ENCODE assay signal across 12 cellular contexts in the genomic region with DNA sequence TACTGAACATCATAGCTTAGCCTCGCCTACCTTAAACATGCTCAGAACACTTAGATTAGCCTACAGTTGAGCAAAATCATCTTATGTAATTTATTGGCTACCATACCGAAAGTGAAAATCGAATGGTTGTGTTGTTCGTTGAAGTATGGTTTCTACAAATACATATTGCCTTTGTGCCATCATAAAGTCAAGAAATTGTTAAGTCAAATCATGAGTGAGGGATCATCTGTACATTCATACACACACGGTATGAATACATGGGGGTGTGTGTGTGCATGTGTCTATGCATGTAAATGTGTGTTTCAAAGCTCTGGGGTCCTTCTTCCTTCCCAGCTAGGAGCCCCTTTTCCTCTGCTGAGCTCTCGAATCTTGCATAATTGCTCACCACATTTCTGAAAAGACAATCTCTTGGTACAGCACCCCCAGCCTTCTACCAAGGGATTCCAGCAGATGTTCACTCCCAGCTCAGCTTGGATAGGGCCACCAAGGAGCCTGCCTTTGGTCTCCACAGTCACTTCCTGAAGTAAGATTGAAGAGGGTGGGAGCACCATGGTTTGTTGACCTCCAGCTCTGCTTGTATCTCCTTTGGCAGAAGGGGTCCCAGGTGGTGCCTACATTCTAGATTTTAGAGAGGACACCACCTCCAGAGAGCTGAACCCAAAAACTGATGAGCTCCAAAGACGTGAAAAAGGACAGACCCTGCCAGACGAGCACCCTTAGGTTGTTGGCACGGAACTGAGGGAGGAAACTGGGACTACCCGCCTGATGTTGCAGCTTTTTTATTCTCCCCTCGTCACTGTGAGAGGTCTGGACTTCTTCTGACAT. TPM values are rescaled to one million over a fixed set of nuclear protein-coding genes. Genes with fewer than 3 reads are reported as not detected.
A peak's percentile ranks its signal among the peaks of the same experiment; 100 is the strongest.
DNase-seq lines count a peak whose midpoint lies in the region; ATAC-seq and TF ChIP-seq lines count a peak whose summit lies in the region.
"Had no signal": no experiment of that assay in that cellular context is flagged by ENCODE, and none has a peak within 500 bp of the region (broad histone marks: within the 10 kb centered on the region; RNA-seq: fewer than 3 reads in every experiment).

No MANE protein-coding gene starts in this region.

- H4K91ac ChIP-seq in mesenchymal stem cell (ENCODE audit: low read length) = no peak overlapping the region

- H3K27me3 ChIP-seq in mesenchymal stem cell (ENCODE audit: control insufficient read depth in 1 of 2, insufficient read depth in 1 of 2, low read length in 2 of 2) = no peaks in the 10 kb centered on the region

- no peak overlapping the region for H3K23ac ChIP-seq in mesenchymal stem cell (ENCODE audit: low read length in 2 of 2)

- peak overlapping the region; percentile 73 for H2BK5ac ChIP-seq in mesenchymal stem cell (ENCODE audit: low read depth, low read length, poor library complexity, severe bottlenecking)

- no peak overlapping the region for H2AFZ ChIP-seq in mesenchymal stem cell (ENCODE audit: low read depth, low read length)

- peak overlapping the region; percentile 84 for H2AK5ac ChIP-seq in mesenchymal stem cell (ENCODE audit: low read length, severe bottlenecking)

- no peak overlapping the region for H3K4me3 Mint-ChIP-seq in activated T-cell treated with anti-CD3 and anti-CD28 coated beads, Interleukin-2, amount 50 U/mL, for 72 hours
- peak overlapping the region; percentile 50 for H3K4me3 Mint-ChIP-seq in MCF 10A (ENCODE audit: unreplicated experiment)
- H3K4me3 Mint-ChIP-seq: activated naive CD8-positive, alpha-beta T cell treated with anti-CD3 and anti-CD28 coated beads, Interleukin-2, amount 50 U/mL, for 24 hours had no signal

- peaks cover 14% of the 10 kb centered on the region for H3K79me1 ChIP-seq in mesenchymal stem cell (replicated peaks; ENCODE audit: low read length, poor library complexity, severe bottlenecking)

- 90% methylated on average over 10 of the region's 11 CpGs for WGBS in mesenchymal stem cell

- peak overlapping the region in 1 of 2 experiments; percentile 19 for H3K18ac ChIP-seq in mesenchymal stem cell (ENCODE audit: low read depth in 1 of 2, low read length in 2 of 2)

- POLR2A ChIA-PET in MCF 10A (lab: Yijun Ruan, JAX) = interaction anchor here (0.5 to 5.3 kb wide), 11 partner anchors 9 to 427 kb away, joined by 3 to 86 read pairs (median 5); a partner anchor contains a TSS
- POLR2A ChIA-PET in GM10248 (lab: Yijun Ruan, JAX) = interaction anchor here (0.7 to 1.5 kb wide), 2 partner anchors 31 to 33 kb away, joined by 3 to 9 read pairs; no protein-coding TSS in a partner anchor

- peak overlapping the region; percentile 26 for H3K4me2 ChIP-seq in mesenchymal stem cell (ENCODE audit: low read length, poor library complexity, severe bottlenecking)

- peaks cover 49% of the 10 kb centered on the region for H3K4me1 Mint-ChIP-seq in activated T-cell treated with anti-CD3 and anti-CD28 coated beads, Interleukin-2, amount 50 U/mL, for 72 hours (ENCODE audit: low read depth)
- peaks cover 26% of the 10 kb centered on the region for H3K4me1 Mint-ChIP-seq in MCF 10A (ENCODE audit: insufficient read depth, unreplicated experiment)

- DNase-seq in activated T-cell treated with anti-CD3 and anti-CD28 coated beads, Interleukin-2, amount 50 U/mL, for 72 hours = no peak
- DNase-seq in activated T-cell treated with anti-CD3 and anti-CD28 coated beads for 4 hours (no peak), MCF 10A (ENCODE audit: unreplicated experiment) (no peak), mesenchymal stem cell (no peak), sciatic nerve (ENCODE audit: low spot score) (no peak), GM10248 (ENCODE audit: extremely low spot score) (no peak), substantia nigra (lab: John Stamatoyannopoulos, UW) (no peak)
- DNase-seq: activated naive CD8-positive, alpha-beta T cell treated with anti-CD3 and anti-CD28 coated beads, Interleukin-2, amount 50 U/mL, for 24 hours; NCI-H1105 treated with DMSO at 0.1 percent for 48 hours; SHP77 treated with DMSO at 0.1 percent for 48 hours had no signal

- H3K9me3 ChIP-seq in mesenchymal stem cell (ENCODE audit: control insufficient read depth, low read length) = peaks cover 5% of the 10 kb centered on the region
- H3K9me3 ChIP-seq: thoracic aorta had no signal

- H2BK120ac ChIP-seq in mesenchymal stem cell (ENCODE audit: low read depth, low read length) = no peak overlapping the region

- H3K27me3 Mint-ChIP-seq in activated T-cell treated with anti-CD3 and anti-CD28 coated beads, Interleukin-2, amount 50 U/mL, for 72 hours (ENCODE audit: low read depth) = peaks cover 72% of the 10 kb centered on the region
- H3K27me3 Mint-ChIP-seq in MCF 10A (ENCODE audit: insufficient read depth, unreplicated experiment) = no peaks in the 10 kb centered on the region

- H3K4me3 ChIP-seq in mesenchymal stem cell (ENCODE audit: insufficient read depth in 1 of 2, low read depth in 1 of 2, low read length in 2 of 2) = no peak overlapping the region
- H3K4me3 ChIP-seq: thoracic aorta had no signal

- H2BK12ac ChIP-seq in mesenchymal stem cell (ENCODE audit: low read length in 2 of 2) = peak overlapping the region; percentile 21 to 28

- no peak overlapping the region for H3K4ac ChIP-seq in mesenchymal stem cell (ENCODE audit: low read depth in 1 of 2, low read length in 2 of 2)

- peaks cover 3 to 17% of the 10 kb centered on the region in 2 donors for H3K36me3 Mint-ChIP-seq in activated T-cell treated with anti-CD3 and anti-CD28 coated beads, Interleukin-2, amount 50 U/mL, for 72 hours (ENCODE audit: insufficient read depth in 2 of 2)
- peaks cover 22% of the 10 kb centered on the region for H3K36me3 Mint-ChIP-seq in MCF 10A (ENCODE audit: insufficient read depth, unreplicated experiment)

- peak; percentile 79 for ATAC-seq in activated T-cell treated with anti-CD3 and anti-CD28 coated beads, Interleukin-2, amount 50 U/mL, for 72 hours (replicated peaks in 1 of 2)
- no peak for ATAC-seq in sciatic nerve
- ATAC-seq in HG03457 (IDR thresholded peaks at IDR 0.05; ENCODE audit: unreplicated experiment) = no peak
- ATAC-seq: activated naive CD8-positive, alpha-beta T cell treated with anti-CD3 and anti-CD28 coated beads, Interleukin-2, amount 50 U/mL, for 24 hours had no signal

- no peak overlapping the region for H3K27ac Mint-ChIP-seq in activated T-cell treated with anti-CD3 and anti-CD28 coated beads, Interleukin-2, amount 50 U/mL, for 72 hours
- H3K27ac Mint-ChIP-seq in MCF 10A (ENCODE audit: low read depth, unreplicated experiment) = peak overlapping the region; percentile 90
- H3K27ac Mint-ChIP-seq: activated naive CD8-positive, alpha-beta T cell treated with anti-CD3 and anti-CD28 coated beads, Interleukin-2, amount 50 U/mL, for 24 hours had no signal

- no peak overlapping the region for H2BK15ac ChIP-seq in mesenchymal stem cell (ENCODE audit: low read depth, poor library complexity, severe bottlenecking)

- H3K9ac ChIP-seq in mesenchymal stem cell (ENCODE audit: low read length) = peak overlapping the region; percentile 32

- TF ChIP-seq CTCF in MCF 10A (IDR thresholded peaks at IDR 0.05; ENCODE audit: unreplicated experiment) (no peak), GM10248 (IDR thresholded peaks at IDR 0.05; ENCODE audit: control extremely low read depth, extremely low read depth, low read depth, missing control alignments) (no peak)

- H3K36me3 ChIP-seq in mesenchymal stem cell (ENCODE audit: control insufficient read depth in 1 of 2, insufficient read depth in 2 of 2, low read depth in 1 of 2, low read length in 2 of 2) = no peaks in the 10 kb centered on the region
- H3K36me3 ChIP-seq: thoracic aorta had no signal

- H3K14ac ChIP-seq in mesenchymal stem cell (ENCODE audit: low read length in 2 of 2) = peak overlapping the region in 1 of 2 experiments; percentile 42

- CTCF ChIA-PET in MCF 10A (lab: Yijun Ruan, JAX) (interaction anchor here (1.2 to 1.4 kb wide), 4 partner anchors 11 to 219 kb away, joined by 3 to 5 read pairs (median 4); no protein-coding TSS in a partner anchor), GM10248 (lab: Yijun Ruan, JAX) (interaction anchor here (0.6 to 2.0 kb wide), 8 partner anchors 13 to 165 kb away, joined by 3 to 11 read pairs (median 4); a partner anchor contains a TSS)

- peaks cover 21% of the 10 kb centered on the region for H3K4me1 ChIP-seq in mesenchymal stem cell (ENCODE audit: control insufficient read depth, insufficient read depth, low read depth, low read length)

- H3K9me3 Mint-ChIP-seq in activated T-cell treated with anti-CD3 and anti-CD28 coated beads, Interleukin-2, amount 50 U/mL, for 72 hours = peaks cover 3 to 6% of the 10 kb centered on the region in 2 donors
- peaks cover 5% of the 10 kb centered on the region for H3K9me3 Mint-ChIP-seq in MCF 10A (ENCODE audit: unreplicated experiment)

- no TSS peak for BruUV-seq in MCF 10A (replicated peaks; lab: Mats Ljungman, UMichigan)

- H3K27ac ChIP-seq in mesenchymal stem cell (ENCODE audit: low read length, poor library complexity, severe bottlenecking) = peak overlapping the region; percentile 91
- H3K27ac ChIP-seq in substantia nigra (ENCODE audit: low read depth, low read length, poor library complexity, severe bottlenecking) = no peak overlapping the region
- H3K27ac ChIP-seq: thoracic aorta had no signal

- intact Hi-C loops in MCF 10A (cut with micrococcal nuclease) = no loop called here
- intact Hi-C loops in sciatic nerve (cut with DNase I) = no loop called here

- H4K8ac ChIP-seq in mesenchymal stem cell (ENCODE audit: low read length) = no peak overlapping the region

RNA-seq across cellular contexts. Expression of a gene that starts 33.2 kb away (rescaled TPM):
- 10 to 100 TPM in 1 of 2 donors, 1 to 10 TPM in 1; 9.5 to 24.3 TPM for total RNA-seq in activated T-cell treated with anti-CD3 and anti-CD28 coated beads, Interleukin-2, amount 50 U/mL, for 72 hours
- total RNA-seq in MCF 10A (2022) = 37.2 and 53.3 TPM in 2 replicates
- 32.4 TPM for polyA plus RNA-seq in mesenchymal stem cell (2013, experiment 1 of 2)
- polyA plus RNA-seq in mesenchymal stem cell (2013, experiment 2 of 2) = 33.1 TPM
- total RNA-seq in sciatic nerve = 237 TPM

Comparison
In these comparisons a context has a peak if more than half of its experiments do, and no peak if none do; other contexts are left out.
1. ATAC-seq: peak in activated T-cell treated with anti-CD3 and anti-CD28 coated beads, Interleukin-2, amount 50 U/mL, for 72 hours (2 of 2); none in sciatic nerve (single experiment) and HG03457 (single experiment).